1 cellular context compared by ENCODE assay signal in the genomic region with DNA sequence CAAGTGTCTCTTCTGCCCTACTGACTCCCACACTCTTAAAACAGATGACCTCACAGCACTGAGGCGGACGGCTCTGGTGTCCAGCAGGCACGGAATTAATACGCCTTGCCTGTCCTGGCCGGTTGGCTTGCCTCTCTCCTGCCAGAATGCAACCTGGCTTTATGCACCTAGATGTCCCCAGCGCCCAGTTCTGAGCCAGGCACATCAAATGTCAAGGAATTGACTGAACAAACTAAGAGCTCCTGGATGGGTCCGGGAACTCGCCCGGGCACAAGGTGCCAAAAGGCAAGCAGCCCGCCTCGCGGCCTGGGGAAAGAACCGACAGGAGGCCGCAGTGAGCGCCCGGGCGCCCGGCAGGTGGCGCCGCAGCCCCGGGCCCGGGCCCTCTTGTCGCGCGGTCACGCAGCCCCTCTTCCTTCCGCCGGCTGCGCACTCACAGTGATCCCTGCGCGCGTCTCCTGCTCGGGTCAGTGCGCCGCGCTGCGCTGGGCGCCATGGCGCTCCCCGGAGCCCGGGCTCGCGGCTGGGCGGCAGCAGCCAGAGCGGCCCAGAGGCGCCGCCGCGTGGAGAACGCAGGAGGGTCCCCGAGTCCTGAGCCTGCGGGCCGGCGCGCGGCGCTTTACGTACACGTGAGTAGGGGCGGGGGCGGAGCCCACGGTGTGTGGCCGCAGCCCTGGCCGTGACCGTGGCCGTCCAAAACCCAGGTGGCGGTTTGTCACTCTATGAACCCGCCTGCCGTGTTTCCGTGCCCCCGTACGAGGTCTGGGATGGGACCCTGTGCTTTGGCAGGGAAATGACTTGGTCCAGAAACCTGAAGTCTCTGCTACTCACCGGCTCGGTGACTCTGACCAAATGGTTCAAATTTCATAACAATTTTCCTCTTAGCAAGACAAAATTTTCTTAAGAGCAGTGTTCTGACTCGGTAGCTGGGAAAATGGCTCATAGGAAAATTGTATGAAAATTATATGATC.
TF ChIP-seq lines count a peak whose summit lies in the region.

TSS of gene RSAD1 (plus strand) at position 470 of the 971 bp plus-strand sequence. CDS start at position 495, 25 bp downstream.

TF ChIP-seq in HepG2, 621 proteins besides CTCF, POLR2A, EP300 and RAD21 (continued from another document and continues in another):
- TF ChIP-seq IKZF5 (CRISPR knock-in tag; IDR thresholded peaks at IDR 0.05) = peak; percentile 58
- TF ChIP-seq ZFX (CRISPR knock-in tag; IDR thresholded peaks at IDR 0.05; ENCODE audit: low read depth) = peak; percentile 95
- TF ChIP-seq PRMT3 (CRISPR knock-in tag; IDR thresholded peaks at IDR 0.05; ENCODE audit: borderline replicate concordance, low read depth) = peak; percentile 92
- peak; percentile 55 for TF ChIP-seq ZNF777 (CRISPR knock-in tag; IDR thresholded peaks at IDR 0.05)
- 0 out of 2 replicates have a peak, but pooled peaks have one; percentile 84 for TF ChIP-seq ZNF580 (CRISPR knock-in tag; IDR thresholded peaks at IDR 0.05; ENCODE audit: borderline replicate concordance, low read depth)
- no peak for TF ChIP-seq ZBTB1 (CRISPR knock-in tag; IDR thresholded peaks at IDR 0.05; ENCODE audit: borderline replicate concordance)
- TF ChIP-seq KDM6A (CRISPR knock-in tag; IDR thresholded peaks at IDR 0.05; ENCODE audit: low read depth) = no peak; the same call in 1 of the 2 replicates
- no peak; the same call in 1 of the 2 replicates for TF ChIP-seq ZNF879 (CRISPR knock-in tag; IDR thresholded peaks at IDR 0.05)
- peak; percentile 95 for TF ChIP-seq RBFOX2 (IDR thresholded peaks at IDR 0.05; ENCODE audit: low read depth, low read length)
- TF ChIP-seq NFE2L1 (CRISPR knock-in tag; IDR thresholded peaks at IDR 0.05; ENCODE audit: borderline replicate concordance) = no peak
- peak; percentile 70 for TF ChIP-seq ZBTB10 (CRISPR knock-in tag; IDR thresholded peaks at IDR 0.05; ENCODE audit: borderline replicate concordance)
- 0 out of 2 replicates have a peak, but pooled peaks have one; percentile 40 for TF ChIP-seq ZNF460 (CRISPR knock-in tag; IDR thresholded peaks at IDR 0.05; ENCODE audit: borderline replicate concordance)
- TF ChIP-seq ZIK1 (CRISPR knock-in tag; IDR thresholded peaks at IDR 0.05; ENCODE audit: borderline replicate concordance, low read depth) = peak; percentile 88; the same call in 1 of the 2 replicates
- peak; percentile 76 for TF ChIP-seq ZNF263 (CRISPR knock-in tag; IDR thresholded peaks at IDR 0.05)
- no peak for TF ChIP-seq KIAA2018 (CRISPR knock-in tag; IDR thresholded peaks at IDR 0.05; ENCODE audit: borderline replicate concordance)
- TF ChIP-seq HHEX (CRISPR knock-in tag; IDR thresholded peaks at IDR 0.05) = no peak
- TF ChIP-seq, protein P1, sequence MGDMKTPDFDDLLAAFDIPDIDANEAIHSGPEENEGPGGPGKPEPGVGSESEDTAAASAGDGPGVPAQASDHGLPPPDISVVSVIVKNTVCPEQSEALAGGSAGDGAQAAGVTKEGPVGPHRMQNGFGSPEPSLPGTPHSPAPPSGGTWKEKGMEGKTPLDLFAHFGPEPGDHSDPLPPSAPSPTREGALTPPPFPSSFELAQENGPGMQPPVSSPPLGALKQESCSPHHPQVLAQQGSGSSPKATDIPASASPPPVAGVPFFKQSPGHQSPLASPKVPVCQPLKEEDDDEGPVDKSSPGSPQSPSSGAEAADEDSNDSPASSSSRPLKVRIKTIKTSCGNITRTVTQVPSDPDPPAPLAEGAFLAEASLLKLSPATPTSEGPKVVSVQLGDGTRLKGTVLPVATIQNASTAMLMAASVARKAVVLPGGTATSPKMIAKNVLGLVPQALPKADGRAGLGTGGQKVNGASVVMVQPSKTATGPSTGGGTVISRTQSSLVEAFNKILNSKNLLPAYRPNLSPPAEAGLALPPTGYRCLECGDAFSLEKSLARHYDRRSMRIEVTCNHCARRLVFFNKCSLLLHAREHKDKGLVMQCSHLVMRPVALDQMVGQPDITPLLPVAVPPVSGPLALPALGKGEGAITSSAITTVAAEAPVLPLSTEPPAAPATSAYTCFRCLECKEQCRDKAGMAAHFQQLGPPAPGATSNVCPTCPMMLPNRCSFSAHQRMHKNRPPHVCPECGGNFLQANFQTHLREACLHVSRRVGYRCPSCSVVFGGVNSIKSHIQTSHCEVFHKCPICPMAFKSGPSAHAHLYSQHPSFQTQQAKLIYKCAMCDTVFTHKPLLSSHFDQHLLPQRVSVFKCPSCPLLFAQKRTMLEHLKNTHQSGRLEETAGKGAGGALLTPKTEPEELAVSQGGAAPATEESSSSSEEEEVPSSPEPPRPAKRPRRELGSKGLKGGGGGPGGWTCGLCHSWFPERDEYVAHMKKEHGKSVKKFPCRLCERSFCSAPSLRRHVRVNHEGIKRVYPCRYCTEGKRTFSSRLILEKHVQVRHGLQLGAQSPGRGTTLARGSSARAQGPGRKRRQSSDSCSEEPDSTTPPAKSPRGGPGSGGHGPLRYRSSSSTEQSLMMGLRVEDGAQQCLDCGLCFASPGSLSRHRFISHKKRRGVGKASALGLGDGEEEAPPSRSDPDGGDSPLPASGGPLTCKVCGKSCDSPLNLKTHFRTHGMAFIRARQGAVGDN (CRISPR knock-in tag; IDR thresholded peaks at IDR 0.05) = peak; percentile 97
- no peak for TF ChIP-seq ZNF781 (CRISPR knock-in tag; IDR thresholded peaks at IDR 0.05; ENCODE audit: borderline replicate concordance, not compliant biosample characterization)
- peak; percentile 92 for TF ChIP-seq KAT7 (CRISPR knock-in tag; IDR thresholded peaks at IDR 0.05; ENCODE audit: borderline replicate concordance)
- no peak for TF ChIP-seq ATM (IDR thresholded peaks at IDR 0.05; ENCODE audit: borderline replicate concordance)
- no peak for TF ChIP-seq ZSCAN30 (CRISPR knock-in tag; IDR thresholded peaks at IDR 0.05)
- TF ChIP-seq ERF (CRISPR knock-in tag; IDR thresholded peaks at IDR 0.05) = peak; percentile 97
- TF ChIP-seq ZNF570 (CRISPR knock-in tag; IDR thresholded peaks at IDR 0.05; ENCODE audit: borderline replicate concordance) = peak; percentile 66; the same call in 1 of the 2 replicates
- TF ChIP-seq, protein P2, sequence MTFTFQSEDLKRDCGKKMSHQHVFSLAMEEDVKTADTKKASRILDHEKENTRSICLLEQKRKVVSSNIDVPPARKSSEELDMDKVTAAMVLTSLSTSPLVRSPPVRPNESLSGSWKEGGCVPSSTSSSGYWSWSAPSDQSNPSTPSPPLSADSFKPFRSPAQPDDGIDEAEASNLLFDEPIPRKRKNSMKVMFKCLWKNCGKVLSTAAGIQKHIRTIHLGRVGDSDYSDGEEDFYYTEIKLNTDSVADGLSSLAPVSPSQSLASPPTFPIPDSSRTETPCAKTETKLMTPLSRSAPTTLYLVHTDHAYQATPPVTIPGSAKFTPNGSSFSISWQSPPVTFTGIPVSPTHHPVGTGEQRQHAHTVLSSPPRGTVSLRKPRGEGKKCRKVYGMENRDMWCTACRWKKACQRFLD (CRISPR knock-in tag; IDR thresholded peaks at IDR 0.05; ENCODE audit: borderline replicate concordance) = 0 out of 2 replicates have a peak, but pooled peaks have one; percentile 82
- TF ChIP-seq, protein P3, sequence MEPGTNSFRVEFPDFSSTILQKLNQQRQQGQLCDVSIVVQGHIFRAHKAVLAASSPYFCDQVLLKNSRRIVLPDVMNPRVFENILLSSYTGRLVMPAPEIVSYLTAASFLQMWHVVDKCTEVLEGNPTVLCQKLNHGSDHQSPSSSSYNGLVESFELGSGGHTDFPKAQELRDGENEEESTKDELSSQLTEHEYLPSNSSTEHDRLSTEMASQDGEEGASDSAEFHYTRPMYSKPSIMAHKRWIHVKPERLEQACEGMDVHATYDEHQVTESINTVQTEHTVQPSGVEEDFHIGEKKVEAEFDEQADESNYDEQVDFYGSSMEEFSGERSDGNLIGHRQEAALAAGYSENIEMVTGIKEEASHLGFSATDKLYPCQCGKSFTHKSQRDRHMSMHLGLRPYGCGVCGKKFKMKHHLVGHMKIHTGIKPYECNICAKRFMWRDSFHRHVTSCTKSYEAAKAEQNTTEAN (CRISPR knock-in tag; conservative IDR thresholded peaks at IDR 0.05) = peak; percentile 83
- TF ChIP-seq ETV5 (CRISPR knock-in tag; IDR thresholded peaks at IDR 0.05; ENCODE audit: borderline replicate concordance) = peak; percentile 85
- no peak; the same call in 1 of the 2 replicates for TF ChIP-seq HES4 (CRISPR knock-in tag; IDR thresholded peaks at IDR 0.05; ENCODE audit: borderline replicate concordance)
- peak; percentile 97 for TF ChIP-seq MAX (IDR thresholded peaks at IDR 0.05)
